ENCODE assay signal across 8 cellular contexts in genomic region chr12:105106621-105107020, GRCh38. TPM values are rescaled to one million over a fixed set of nuclear protein-coding genes. Genes with fewer than 3 reads are reported as not detected.
A peak's percentile ranks its signal among the peaks of the same experiment; 100 is the strongest.
DNase-seq lines count a peak whose midpoint lies in the region; ATAC-seq and TF ChIP-seq lines count a peak whose summit lies in the region.

No MANE protein-coding gene starts in this region.

- H3K4me3 ChIP-seq in left ventricle myocardium inferior (peak overlapping the region; percentile 90), ascending aorta (peak overlapping the region; percentile 83 to 94), upper lobe of right lung (peak overlapping the region; percentile 90)

- no peaks in the 10 kb centered on the region for H3K9me3 ChIP-seq in left ventricle myocardium inferior (replicated peaks)
- H3K9me3 ChIP-seq in ascending aorta: no peaks in the 10 kb centered on the region
- H3K9me3 ChIP-seq in upper lobe of right lung: no peaks in the 10 kb centered on the region

- peak overlapping the region; percentile 98 for H3K27ac Mint-ChIP-seq in memory B cell

- DNase-seq in left ventricle myocardium inferior (no peak), Right ventricle myocardium superior (no peak), ascending aorta (ENCODE audit: low spot score in 2 of 2) (no peak), memory B cell (ENCODE audit: low spot score in 2 of 2) (no peak), upper lobe of right lung (no peak), NCI-H2196 treated with DMSO at 0.1 percent for 48 hours (lab: John Stamatoyannopoulos, UW; ENCODE audit: unreplicated experiment) (no peak), HK-2 (ENCODE audit: unreplicated experiment) (no peak)
- no peak for DNase-seq in activated CD4-positive, alpha-beta T cell treated with anti-CD3 and anti-CD28 coated beads for 4 hours

- ATAC-seq in Right ventricle myocardium superior (ENCODE audit: poor library complexity): no peak
- ATAC-seq in memory B cell (ENCODE audit: low read depth): no peak
- no peak for ATAC-seq in upper lobe of right lung

- peak overlapping the region; percentile 98 for H3K27ac ChIP-seq in left ventricle myocardium inferior (replicated peaks)
- H3K27ac ChIP-seq in ascending aorta: no peak overlapping the region
- H3K27ac ChIP-seq in upper lobe of right lung: peak overlapping the region; percentile 98

- no peaks in the 10 kb centered on the region for H3K9me3 Mint-ChIP-seq in memory B cell

- H3K4me1 ChIP-seq in left ventricle myocardium inferior (peaks cover 46% of the 10 kb centered on the region), ascending aorta (peaks cover 6 to 11% of the 10 kb centered on the region in 2 donors), upper lobe of right lung (peaks cover 26% of the 10 kb centered on the region)

- H3K4me3 Mint-ChIP-seq in memory B cell: peak overlapping the region; percentile 94

- H3K4me1 Mint-ChIP-seq in memory B cell: peaks cover 11% of the 10 kb centered on the region

- H3K36me3 ChIP-seq in left ventricle myocardium inferior (peaks cover 1% of the 10 kb centered on the region), ascending aorta (no peaks in the 10 kb centered on the region), upper lobe of right lung (no peaks in the 10 kb centered on the region)

- intact Hi-C loops in left ventricle myocardium inferior (cut with micrococcal nuclease) (no loop called here), Right ventricle myocardium superior (cut with DNase I) (no loop called here), ascending aorta (cut with DNase I) (loop anchor here (2.0 kb wide), 1 partner anchor 650 kb away; the partner anchor contains the start of gene CHST11), upper lobe of right lung (cut with DNase I) (no loop called here)

- H3K36me3 Mint-ChIP-seq in memory B cell: no peaks in the 10 kb centered on the region

- peaks cover 9% of the 10 kb centered on the region for H3K27me3 Mint-ChIP-seq in memory B cell

- no peak for TF ChIP-seq CTCF in left ventricle myocardium inferior (IDR thresholded peaks at IDR 0.05; ENCODE audit: borderline replicate concordance)
- TF ChIP-seq CTCF in ascending aorta (IDR thresholded peaks at IDR 0.05): no peak
- no peak for TF ChIP-seq CTCF in upper lobe of right lung (IDR thresholded peaks at IDR 0.05)

- H3K27me3 ChIP-seq in left ventricle myocardium inferior (ENCODE audit: low read depth) (no peaks in the 10 kb centered on the region), ascending aorta (no peaks in the 10 kb centered on the region), upper lobe of right lung (no peaks in the 10 kb centered on the region)

RNA-seq across cellular contexts. Expression of gene WASHC4, which starts 0.9 kb away (rescaled TPM):
- total RNA-seq in left ventricle myocardium inferior: 23.5 TPM
- 23.7 TPM for total RNA-seq in Right ventricle myocardium superior
- total RNA-seq in ascending aorta: 22.8 TPM
- total RNA-seq in upper lobe of right lung: 66.7 TPM

RNA-seq across cellular contexts. Expression of gene ALDH1L2, which starts 22.4 kb away (rescaled TPM):
- 3.0 TPM for total RNA-seq in left ventricle myocardium inferior
- total RNA-seq in Right ventricle myocardium superior: 1.3 TPM
- 68.9 TPM for total RNA-seq in ascending aorta
- total RNA-seq in upper lobe of right lung: 5.0 TPM

Comparison
In these comparisons a context has a peak if more than half of its experiments do, and no peak if none do; other contexts are left out.
1. H3K27ac ChIP-seq: peak in left ventricle myocardium inferior (single experiment) and upper lobe of right lung (single experiment); none in ascending aorta (0 of 2).
2. RNA of gene ALDH1L2, which starts 22.4 kb away (total RNA-seq): 68.9 TPM in ascending aorta (single experiment); 5.0 TPM in upper lobe of right lung (single experiment), 3.0 TPM in left ventricle myocardium inferior (single experiment) and 1.3 TPM in Right ventricle myocardium superior (single experiment); every median in the first group is over 10 times any median in the second.
3. Peak in every context shown above with its lines, with median percentiles within 50 percentile points of each other: H3K4me3 ChIP-seq.